In the genomic region with DNA sequence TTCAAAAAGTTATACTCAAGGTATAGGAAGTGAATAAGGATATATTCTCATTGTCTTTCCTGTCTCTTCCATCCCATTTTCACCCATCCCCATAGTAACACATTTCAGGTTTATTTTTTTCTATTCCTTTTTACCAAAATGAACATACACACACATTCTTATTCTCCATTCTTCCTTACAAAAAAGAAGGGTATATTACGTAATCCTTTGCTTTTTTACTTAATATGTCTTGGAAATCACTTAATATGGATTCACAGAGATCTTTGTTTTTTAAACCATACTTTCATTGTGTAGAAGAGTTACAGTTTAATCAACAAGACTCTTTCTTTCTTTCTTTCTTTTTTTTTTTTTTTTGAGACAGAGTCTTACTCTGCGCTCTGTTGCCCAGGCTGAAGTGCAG, we compare ENCODE assay signal across 19 cellular contexts.
DNase-seq lines count a peak whose midpoint lies in the region; ATAC-seq lines count a peak whose summit lies in the region.
"Had no signal": no experiment of that assay in that cellular context is flagged by ENCODE, and none has a peak within 500 bp of the region (broad histone marks: within the 10 kb centered on the region; RNA-seq: fewer than 3 reads in every experiment).

No MANE protein-coding gene starts in this region.

- H3K9me3 Mint-ChIP-seq in activated naive CD8-positive, alpha-beta T cell (ENCODE audit: low read depth), result no peaks in the 10 kb centered on the region
- H3K9me3 Mint-ChIP-seq in activated naive CD8-positive, alpha-beta T cell treated with anti-CD3 and anti-CD28 coated beads for 36 hours, result no peaks in the 10 kb centered on the region
- no peaks in the 10 kb centered on the region for H3K9me3 Mint-ChIP-seq in central memory CD8-positive, alpha-beta T cell
- no peaks in the 10 kb centered on the region for H3K9me3 Mint-ChIP-seq in stimulated activated effector memory CD8-positive, alpha-beta T cell treated with anti-CD3 and anti-CD28 coated beads, Interleukin-12 subunit alpha, Interleukin-12 subunit beta, amount 100 ng/mL, for 72 hours
- H3K9me3 Mint-ChIP-seq: CD4-positive, alpha-beta memory T cell had no signal

- DNase-seq in activated naive CD8-positive, alpha-beta T cell treated with anti-CD3 and anti-CD28 coated beads for 36 hours, result no peak
- DNase-seq in T-helper 17 cell (no peak), cerebellar cortex (ENCODE audit: low spot score) (no peak)
- DNase-seq in central memory CD8-positive, alpha-beta T cell (ENCODE audit: low spot score in 2 of 2), result no peak
- DNase-seq in stimulated activated effector memory CD8-positive, alpha-beta T cell treated with anti-CD3 and anti-CD28 coated beads, Interleukin-12 subunit alpha, Interleukin-12 subunit beta, amount 100 ng/mL, for 72 hours (ENCODE audit: low spot score in 2 of 2), result no peak
- DNase-seq: CD4-positive, alpha-beta memory T cell; DND-41; GOT3; HCEC 1CT; Kasumi-1; NCI-H1694; NCI-H2081 treated with DMSO at 0.1 percent for 48 hours; NCI-H2171 treated with DMSO at 0.1 percent for 48 hours; NCI-H524 treated with DMSO at 0.1 percent for 48 hours; NCI-H82; SIG-M5 had no signal

- H3K4me3 Mint-ChIP-seq in activated naive CD8-positive, alpha-beta T cell, result no peak overlapping the region
- H3K4me3 Mint-ChIP-seq in activated naive CD8-positive, alpha-beta T cell treated with anti-CD3 and anti-CD28 coated beads for 36 hours, result no peak overlapping the region
- no peak overlapping the region for H3K4me3 Mint-ChIP-seq in T-helper 17 cell
- H3K4me3 Mint-ChIP-seq in central memory CD8-positive, alpha-beta T cell, result no peak overlapping the region
- H3K4me3 Mint-ChIP-seq in stimulated activated effector memory CD8-positive, alpha-beta T cell treated with anti-CD3 and anti-CD28 coated beads, Interleukin-12 subunit alpha, Interleukin-12 subunit beta, amount 100 ng/mL, for 72 hours, result no peak overlapping the region
- H3K4me3 Mint-ChIP-seq: CD4-positive, alpha-beta memory T cell had no signal

- ATAC-seq in T-helper 17 cell (no peak), HG03025 (IDR thresholded peaks at IDR 0.05; ENCODE audit: low FRiP score, unreplicated experiment) (no peak)
- no peak for ATAC-seq in central memory CD8-positive, alpha-beta T cell (replicated peaks; ENCODE audit: extremely low read depth, poor library complexity, severe bottlenecking)
- no peak for ATAC-seq in stimulated activated effector memory CD8-positive, alpha-beta T cell treated with anti-CD3 and anti-CD28 coated beads, Interleukin-12 subunit alpha, Interleukin-12 subunit beta, amount 100 ng/mL, for 72 hours
- ATAC-seq: Panc1 had no signal

- H3K9me3 ChIP-seq in T-helper 17 cell (ENCODE audit: control insufficient read depth, low read length, poor library complexity, severe bottlenecking), result no peaks in the 10 kb centered on the region

- H3K27me3 Mint-ChIP-seq in activated naive CD8-positive, alpha-beta T cell, result no peaks in the 10 kb centered on the region
- H3K27me3 Mint-ChIP-seq in activated naive CD8-positive, alpha-beta T cell treated with anti-CD3 and anti-CD28 coated beads for 36 hours, result no peaks in the 10 kb centered on the region
- H3K27me3 Mint-ChIP-seq in T-helper 17 cell, result no peaks in the 10 kb centered on the region
- no peaks in the 10 kb centered on the region for H3K27me3 Mint-ChIP-seq in central memory CD8-positive, alpha-beta T cell
- H3K27me3 Mint-ChIP-seq: CD4-positive, alpha-beta memory T cell had no signal

- peak overlapping the region; percentile 35 for H3K27ac Mint-ChIP-seq in activated naive CD8-positive, alpha-beta T cell
- H3K27ac Mint-ChIP-seq in activated naive CD8-positive, alpha-beta T cell treated with anti-CD3 and anti-CD28 coated beads for 36 hours, result no peak overlapping the region
- H3K27ac Mint-ChIP-seq in T-helper 17 cell, result peak overlapping the region; percentile 66
- H3K27ac Mint-ChIP-seq in central memory CD8-positive, alpha-beta T cell (ENCODE audit: low read depth), result peak overlapping the region; percentile 16
- peak overlapping the region; percentile 69 for H3K27ac Mint-ChIP-seq in stimulated activated effector memory CD8-positive, alpha-beta T cell treated with anti-CD3 and anti-CD28 coated beads, Interleukin-12 subunit alpha, Interleukin-12 subunit beta, amount 100 ng/mL, for 72 hours

- H3K4me1 Mint-ChIP-seq in activated naive CD8-positive, alpha-beta T cell (ENCODE audit: low read depth), result no peaks in the 10 kb centered on the region
- H3K4me1 Mint-ChIP-seq in activated naive CD8-positive, alpha-beta T cell treated with anti-CD3 and anti-CD28 coated beads for 36 hours, result no peaks in the 10 kb centered on the region
- peaks cover 7% of the 10 kb centered on the region for H3K4me1 Mint-ChIP-seq in T-helper 17 cell
- H3K4me1 Mint-ChIP-seq in central memory CD8-positive, alpha-beta T cell, result no peaks in the 10 kb centered on the region
- no peaks in the 10 kb centered on the region for H3K4me1 Mint-ChIP-seq in stimulated activated effector memory CD8-positive, alpha-beta T cell treated with anti-CD3 and anti-CD28 coated beads, Interleukin-12 subunit alpha, Interleukin-12 subunit beta, amount 100 ng/mL, for 72 hours

- H3K36me3 Mint-ChIP-seq in activated naive CD8-positive, alpha-beta T cell, result peaks cover 12% of the 10 kb centered on the region
- H3K36me3 Mint-ChIP-seq in activated naive CD8-positive, alpha-beta T cell treated with anti-CD3 and anti-CD28 coated beads for 36 hours, result peaks cover 14% of the 10 kb centered on the region
- H3K36me3 Mint-ChIP-seq in T-helper 17 cell (ENCODE audit: low read depth), result peaks cover 10% of the 10 kb centered on the region
- H3K36me3 Mint-ChIP-seq in central memory CD8-positive, alpha-beta T cell (ENCODE audit: insufficient read depth), result peaks cover 87% of the 10 kb centered on the region
- peaks cover 100% of the 10 kb centered on the region for H3K36me3 Mint-ChIP-seq in stimulated activated effector memory CD8-positive, alpha-beta T cell treated with anti-CD3 and anti-CD28 coated beads, Interleukin-12 subunit alpha, Interleukin-12 subunit beta, amount 100 ng/mL, for 72 hours
